ENCODE assay signal across 27 cellular contexts in genomic region chr9:122053951-122054350, GRCh38. TPM values are rescaled to one million over a fixed set of nuclear protein-coding genes. Genes with fewer than 3 reads are reported as not detected.
DNase-seq lines count a peak whose midpoint lies in the region; TF ChIP-seq lines count a peak whose summit lies in the region.
"Had no signal": no experiment of that assay in that cellular context is flagged by ENCODE, and none has a peak within 500 bp of the region (broad histone marks: within the 10 kb centered on the region; RNA-seq: fewer than 3 reads in every experiment).

No MANE protein-coding gene starts in this region.

- H3K4me3 ChIP-seq in dorsolateral prefrontal cortex, result no peak overlapping the region
- H3K4me3 ChIP-seq: right atrium auricular region, SJSA1 had no signal

- TF ChIP-seq CTCF in AG09319 (IDR thresholded peaks at IDR 0.05; ENCODE audit: low read depth, low read length) (no peak), dorsolateral prefrontal cortex (IDR thresholded peaks at IDR 0.05 in 54 of 56, conservative IDR thresholded peaks at IDR 0.05 in 2 of 56; ENCODE audit: low read depth in 1 of 56, partially characterized antibody in 56 of 56) (no peak)

- peak overlapping the region in 9 of 59 donors; percentile 7 to 68 (median 38) for H3K27ac ChIP-seq in dorsolateral prefrontal cortex
- H3K27ac ChIP-seq: right atrium auricular region, SJSA1 had no signal

- no peaks in the 10 kb centered on the region for H3K27me3 ChIP-seq in dorsolateral prefrontal cortex
- H3K27me3 ChIP-seq: right atrium auricular region, SJSA1 had no signal

- intact Hi-C loops in dorsolateral prefrontal cortex (cut with DNase I), result no loop called here

- DNase-seq in AG09319 (ENCODE audit: extremely low read depth, low read depth) (peak; percentile 44), GM04503 (ENCODE audit: low read depth) (peak; percentile 76), astrocyte of the hippocampus (ENCODE audit: low read depth, low spot score) (peak; percentile 58), iris pigment epithelial cell (ENCODE audit: low read depth) (peak; percentile 63), occipital lobe (lab: John Stamatoyannopoulos, UW) (no peak), hepatic stellate cell (ENCODE audit: low spot score) (no peak), dorsolateral prefrontal cortex (no peak)
- no peak for DNase-seq in activated naive CD4-positive, alpha-beta T cell treated with Interleukin-2 at 50 U/mL for 16 hours
- DNase-seq: activated CD4-positive, alpha-beta memory T cell treated with anti-CD3 and anti-CD28 coated beads for 36 hours; activated CD8-positive, alpha-beta memory T cell treated with anti-CD3 and anti-CD28 coated beads, Interleukin-2, amount 50 U/mL, for 48 hours; anterior cingulate cortex; caudate nucleus; CD4-positive, CD25-positive, alpha-beta regulatory T cell; cortex of kidney; endodermal cell; glutamatergic neuron; H7; kidney; naive thymus-derived CD8-positive, alpha-beta T cell; NCI-H1092 treated with DMSO at 0.1 percent for 48 hours; NCI-H2029 treated with DMSO at 0.1 percent for 48 hours; NCI-H2227 treated with DMSO at 0.1 percent for 48 hours; NCI-H526 treated with DMSO at 0.1 percent for 48 hours; stimulated activated CD4-positive, alpha-beta T cell treated with anti-CD3 and anti-CD28 coated beads, Interleukin-2, amount 100 ng/mL, for 24 hours; trophoblast cell had no signal

RNA-seq across cellular contexts. Expression of gene TTLL11, which starts 39.2 kb away (rescaled TPM):
- total RNA-seq in occipital lobe (26.8 TPM), dorsolateral prefrontal cortex (10 to 100 TPM; 39.9 to 86.0 (median 58.2) TPM)

Comparison
In these comparisons a context has a peak if more than half of its experiments do, and no peak if none do; other contexts are left out.
1. DNase-seq: peak in AG09319 (single experiment), GM04503 (single experiment), astrocyte of the hippocampus (single experiment) and iris pigment epithelial cell (single experiment); none in occipital lobe (single experiment), activated naive CD4-positive, alpha-beta T cell treated with Interleukin-2 at 50 U/mL for 16 hours (single experiment), hepatic stellate cell (single experiment) and dorsolateral prefrontal cortex (0 of 10).